Comparison of ENCODE assay signal across 21 cellular contexts in genomic region chr21:42413093-42413492, GRCh38. TPM values are rescaled to one million over a fixed set of nuclear protein-coding genes. Genes with fewer than 3 reads are reported as not detected.
DNase-seq lines count a peak whose midpoint lies in the region; ATAC-seq lines count a peak whose summit lies in the region.
"Had no signal": no experiment of that assay in that cellular context is flagged by ENCODE, and none has a peak within 500 bp of the region (broad histone marks: within the 10 kb centered on the region; RNA-seq: fewer than 3 reads in every experiment).

No MANE protein-coding gene starts in this region.

- H3K36me3 Mint-ChIP-seq in activated T-cell treated with anti-CD3 and anti-CD28 coated beads, Interleukin-2, amount 50 U/mL, for 72 hours (ENCODE audit: insufficient read depth in 2 of 2) = peaks cover 8 to 36% of the 10 kb centered on the region in 2 donors
- peaks cover 38% of the 10 kb centered on the region for H3K36me3 Mint-ChIP-seq in T-cell
- peaks cover 55% of the 10 kb centered on the region for H3K36me3 Mint-ChIP-seq in activated naive CD8-positive, alpha-beta T cell treated with anti-CD3 and anti-CD28 coated beads, Interleukin-2, amount 50 U/mL, for 24 hours (ENCODE audit: low read depth)
- no peaks in the 10 kb centered on the region for H3K36me3 Mint-ChIP-seq in stimulated activated memory B cell treated with anti-CD40 and anti-IgM and Interleukin-4, amounts not matched to agents 10 μg/mL and 1 μg/mL and 100 μg/mL, for 72 hours
- H3K36me3 Mint-ChIP-seq: CD14-positive monocyte had no signal

- no peaks in the 10 kb centered on the region for H3K27me3 Mint-ChIP-seq in activated T-cell treated with anti-CD3 and anti-CD28 coated beads, Interleukin-2, amount 50 U/mL, for 72 hours (ENCODE audit: low read depth)
- no peaks in the 10 kb centered on the region for H3K27me3 Mint-ChIP-seq in T-cell
- H3K27me3 Mint-ChIP-seq in activated naive CD8-positive, alpha-beta T cell treated with anti-CD3 and anti-CD28 coated beads, Interleukin-2, amount 50 U/mL, for 24 hours = no peaks in the 10 kb centered on the region
- no peaks in the 10 kb centered on the region for H3K27me3 Mint-ChIP-seq in stimulated activated memory B cell treated with anti-CD40 and anti-IgM and Interleukin-4, amounts not matched to agents 10 μg/mL and 1 μg/mL and 100 μg/mL, for 72 hours

- H3K4me1 Mint-ChIP-seq in activated T-cell treated with anti-CD3 and anti-CD28 coated beads, Interleukin-2, amount 50 U/mL, for 72 hours (ENCODE audit: low read depth) = peaks cover 75% of the 10 kb centered on the region
- H3K4me1 Mint-ChIP-seq in T-cell = peaks cover 26 to 68% (median 65%) of the 10 kb centered on the region in 3 donors
- peaks cover 19% of the 10 kb centered on the region for H3K4me1 Mint-ChIP-seq in activated naive CD8-positive, alpha-beta T cell treated with anti-CD3 and anti-CD28 coated beads, Interleukin-2, amount 50 U/mL, for 24 hours
- peaks cover 43% of the 10 kb centered on the region for H3K4me1 Mint-ChIP-seq in stimulated activated memory B cell treated with anti-CD40 and anti-IgM and Interleukin-4, amounts not matched to agents 10 μg/mL and 1 μg/mL and 100 μg/mL, for 72 hours

- CTCF ChIA-PET in T-cell (lab: Charles Lee) = no interaction called here

- peaks cover 0 to 2% of the 10 kb centered on the region in 2 donors for H3K9me3 Mint-ChIP-seq in activated T-cell treated with anti-CD3 and anti-CD28 coated beads, Interleukin-2, amount 50 U/mL, for 72 hours
- H3K9me3 Mint-ChIP-seq in T-cell = no peaks in the 10 kb centered on the region
- H3K9me3 Mint-ChIP-seq in activated naive CD8-positive, alpha-beta T cell treated with anti-CD3 and anti-CD28 coated beads, Interleukin-2, amount 50 U/mL, for 24 hours = peaks cover 4% of the 10 kb centered on the region
- no peaks in the 10 kb centered on the region for H3K9me3 Mint-ChIP-seq in stimulated activated memory B cell treated with anti-CD40 and anti-IgM and Interleukin-4, amounts not matched to agents 10 μg/mL and 1 μg/mL and 100 μg/mL, for 72 hours
- H3K9me3 Mint-ChIP-seq: CD14-positive monocyte had no signal

- ATAC-seq in activated T-cell treated with anti-CD3 and anti-CD28 coated beads, Interleukin-2, amount 50 U/mL, for 72 hours (replicated peaks in 1 of 2) = no peak
- ATAC-seq in T-cell (replicated peaks in 1 of 4) = no peak
- no peak for ATAC-seq in activated naive CD8-positive, alpha-beta T cell treated with anti-CD3 and anti-CD28 coated beads, Interleukin-2, amount 50 U/mL, for 24 hours
- no peak for ATAC-seq in stimulated activated memory B cell treated with anti-CD40 and anti-IgM and Interleukin-4, amounts not matched to agents 10 μg/mL and 1 μg/mL and 100 μg/mL, for 72 hours
- ATAC-seq: sciatic nerve had no signal

- DNase-seq in activated T-cell treated with anti-CD3 and anti-CD28 coated beads, Interleukin-2, amount 50 U/mL, for 72 hours = no peak
- no peak for DNase-seq in activated T-cell treated with anti-CD3 and anti-CD28 coated beads, Interleukin-2, amount 50 U/mL, for 1 hour
- DNase-seq in T-cell (no peak), NCI-H82 (lab: John Stamatoyannopoulos, UW) (no peak), iPS-NIHi7 (ENCODE audit: extremely low spot score) (no peak)
- DNase-seq in activated naive CD8-positive, alpha-beta T cell treated with anti-CD3 and anti-CD28 coated beads, Interleukin-2, amount 50 U/mL, for 24 hours = no peak
- DNase-seq: activated gamma-delta T cell, H7, heart left ventricle, Kasumi-1, NCI-H2029, PC-9 had no signal

- H3K27ac Mint-ChIP-seq in activated T-cell treated with anti-CD3 and anti-CD28 coated beads, Interleukin-2, amount 50 U/mL, for 72 hours = peak overlapping the region; percentile 94
- peak overlapping the region; percentile 76 to 96 for H3K27ac Mint-ChIP-seq in T-cell
- H3K27ac Mint-ChIP-seq in activated naive CD8-positive, alpha-beta T cell treated with anti-CD3 and anti-CD28 coated beads, Interleukin-2, amount 50 U/mL, for 24 hours = peak overlapping the region; percentile 97
- H3K27ac Mint-ChIP-seq in stimulated activated memory B cell treated with anti-CD40 and anti-IgM and Interleukin-4, amounts not matched to agents 10 μg/mL and 1 μg/mL and 100 μg/mL, for 72 hours = peak overlapping the region; percentile 94
- H3K27ac Mint-ChIP-seq: CD14-positive monocyte had no signal

- POLR2A ChIA-PET in T-cell (lab: Charles Lee) = no interaction called here

- H3K4me3 Mint-ChIP-seq in activated T-cell treated with anti-CD3 and anti-CD28 coated beads, Interleukin-2, amount 50 U/mL, for 72 hours = peak overlapping the region; percentile 74 to 75
- peak overlapping the region in 1 of 3 donors; percentile 76 for H3K4me3 Mint-ChIP-seq in T-cell
- H3K4me3 Mint-ChIP-seq in activated naive CD8-positive, alpha-beta T cell treated with anti-CD3 and anti-CD28 coated beads, Interleukin-2, amount 50 U/mL, for 24 hours = no peak overlapping the region
- no peak overlapping the region for H3K4me3 Mint-ChIP-seq in stimulated activated memory B cell treated with anti-CD40 and anti-IgM and Interleukin-4, amounts not matched to agents 10 μg/mL and 1 μg/mL and 100 μg/mL, for 72 hours
- H3K4me3 Mint-ChIP-seq: CD14-positive monocyte had no signal

RNA-seq across cellular contexts. Expression of gene UBASH3A, which starts 9.4 kb away (rescaled TPM):
- 10 to 100 TPM; 54.5 to 57.4 TPM for total RNA-seq in activated T-cell treated with anti-CD3 and anti-CD28 coated beads, Interleukin-2, amount 50 U/mL, for 72 hours
- total RNA-seq in T-cell = 10 to 100 TPM; 59.1 to 98.8 (median 80.5) TPM
- total RNA-seq: astrocyte, fibroblast of villous mesenchyme, G401, H7, PC-9 had no signal

RNA-seq across cellular contexts. Expression of gene TMPRSS3, which starts 17.2 kb away (rescaled TPM):
- total RNA-seq in activated T-cell treated with anti-CD3 and anti-CD28 coated beads, Interleukin-2, amount 50 U/mL, for 72 hours = 10 to 100 TPM; 57.1 to 91.9 TPM
- total RNA-seq in T-cell = 1 to 10 TPM; 1.2 to 2.4 (median 1.7) TPM
- total RNA-seq: astrocyte, fibroblast of villous mesenchyme, G401, H7, posterior vena cava, sciatic nerve had no signal

RNA-seq across cellular contexts. Expression of gene TFF1, which starts 46.8 kb away (rescaled TPM):
- 1 to 10 TPM in 1 of 2 donors, under 1 TPM in 1; 0.97 to 1.7 TPM for total RNA-seq in activated T-cell treated with anti-CD3 and anti-CD28 coated beads, Interleukin-2, amount 50 U/mL, for 72 hours
- 1 to 10 TPM in 2 of 5 donors, not detected in 3; 1.2 to 1.3 TPM for total RNA-seq in T-cell
- total RNA-seq: astrocyte; fibroblast of villous mesenchyme; G401; H7; heart left ventricle; posterior vena cava; sciatic nerve; subcutaneous adipose tissue; T-helper 2 cell treated with Interferon-gamma antibody and Interleukin-4, amounts not matched to agents 100 ng/mL and 5 ng/mL, for 36 hours had no signal

Comparison
In these comparisons a context has a peak if more than half of its experiments do, and no peak if none do; other contexts are left out.
1. H3K4me3 Mint-ChIP-seq: peak in activated T-cell treated with anti-CD3 and anti-CD28 coated beads, Interleukin-2, amount 50 U/mL, for 72 hours (2 of 2); none in activated naive CD8-positive, alpha-beta T cell treated with anti-CD3 and anti-CD28 coated beads, Interleukin-2, amount 50 U/mL, for 24 hours (single experiment) and stimulated activated memory B cell treated with anti-CD40 and anti-IgM and Interleukin-4, amounts not matched to agents 10 μg/mL and 1 μg/mL and 100 μg/mL, for 72 hours (single experiment).
2. RNA of gene TMPRSS3, which starts 17.2 kb away (total RNA-seq): 57.1 to 91.9 TPM in activated T-cell treated with anti-CD3 and anti-CD28 coated beads, Interleukin-2, amount 50 U/mL, for 72 hours; 1.2 to 2.4 TPM in T-cell; every median in the first group is over 10 times any median in the second.
3. Peak in every context shown above with its lines, with median percentiles within 50 percentile points of each other: H3K27ac Mint-ChIP-seq.